Comparison of ENCODE assay signal across 8 cellular contexts in genomic region chr16:30893744-30894539, GRCh38. TPM values are rescaled to one million over a fixed set of nuclear protein-coding genes. Genes with fewer than 3 reads are reported as not detected.
A peak's percentile ranks its signal among the peaks of the same experiment; 100 is the strongest.
DNase-seq lines count a peak whose midpoint lies in the region; ATAC-seq lines count a peak whose summit lies in the region.

TSS of gene BCL7C (minus strand) at chr16:30894077. CDS start at chr16:30893944, 133 bp downstream.

- H2BK120ac ChIP-seq in mesendoderm (ENCODE audit: low read depth, low read length), result peak within 1 kb of the TSS; percentile 23

- peak; percentile 67 to 84 (median 79) for DNase-seq in CD4-positive, CD25-positive, alpha-beta regulatory T cell
- DNase-seq in NCI-H82 treated with DMSO at 0.1 percent for 48 hours (lab: John Stamatoyannopoulos, UW; ENCODE audit: unreplicated experiment) (peak; percentile 55), mesendoderm (peak; percentile 94)
- peak; percentile 68 to 72 (median 69) for DNase-seq in effector memory CD8-positive, alpha-beta T cell
- DNase-seq in stimulated activated CD8-positive, alpha-beta memory T cell treated with anti-CD3 and anti-CD28 coated beads, Interleukin-15, amount 100 ng/mL, for 1 hour (ENCODE audit: low read depth), result peak; percentile 58

- peaks cover 11 to 51% (median 24%) of the 10 kb centered on the region in 4 donors for H3K4me1 Mint-ChIP-seq in CD4-positive, CD25-positive, alpha-beta regulatory T cell
- H3K4me1 Mint-ChIP-seq in effector memory CD8-positive, alpha-beta T cell (ENCODE audit: low read depth in 2 of 2), result peaks cover 26 to 32% of the 10 kb centered on the region in 2 donors

- peak within 1 kb of the TSS; percentile 99 for H3K9ac ChIP-seq in mesendoderm (ENCODE audit: low read length)

- H3K23ac ChIP-seq in mesendoderm (ENCODE audit: low read length), result peak within 1 kb of the TSS; percentile 100

- peak within 1 kb of the TSS; percentile 55 for H3K4me3 ChIP-seq in CD4-positive, CD25-positive, alpha-beta regulatory T cell (ENCODE audit: low read depth, low read length)
- peak within 1 kb of the TSS; percentile 85 for H3K4me3 ChIP-seq in mesendoderm (ENCODE audit: low read length)

- peak within 1 kb of the TSS; percentile 85 for H2AK5ac ChIP-seq in mesendoderm (ENCODE audit: low read length)

- H3K4me3 Mint-ChIP-seq in CD4-positive, CD25-positive, alpha-beta regulatory T cell, result peak within 1 kb of the TSS; percentile 89 to 96 (median 92)
- H3K4me3 Mint-ChIP-seq in effector memory CD8-positive, alpha-beta T cell, result peak within 1 kb of the TSS; percentile 83 to 88

- H3K9me3 Mint-ChIP-seq in CD4-positive, CD25-positive, alpha-beta regulatory T cell, result no peaks in the 10 kb centered on the region
- no peaks in the 10 kb centered on the region for H3K9me3 Mint-ChIP-seq in effector memory CD8-positive, alpha-beta T cell

- H3K79me2 ChIP-seq in mesendoderm (ENCODE audit: control insufficient read depth, insufficient read depth, low read length), result peaks cover 4% of the 10 kb centered on the region

- peak within 1 kb of the TSS; percentile 2 for H4K5ac ChIP-seq in mesendoderm (ENCODE audit: low read length)

- no peak within 1 kb of the TSS for H4K8ac ChIP-seq in mesendoderm (ENCODE audit: low read depth, low read length)

- H2BK5ac ChIP-seq in mesendoderm (ENCODE audit: low read length), result peak within 1 kb of the TSS; percentile 98

- H2BK15ac ChIP-seq in mesendoderm (replicated peaks; ENCODE audit: low read depth), result no peak within 1 kb of the TSS

- peaks cover 4% of the 10 kb centered on the region for H3K27me3 Mint-ChIP-seq in CD4-positive, CD25-positive, alpha-beta regulatory T cell
- H3K27me3 Mint-ChIP-seq in effector memory CD8-positive, alpha-beta T cell, result no peaks in the 10 kb centered on the region

- POLR2A ChIA-PET in activated CD8-positive, alpha-beta memory T cell treated with anti-CD3 and anti-CD28 coated beads for 36 hours (lab: Charles Lee), result interaction anchor here (1.6 to 2.1 kb wide), 2 partner anchors 8 to 20 kb away, joined by 4 to 7 read pairs; no protein-coding TSS in a partner anchor

- WGBS in mesendoderm (ENCODE audit: extremely low coverage, insufficient coverage, low lambda C conversion rate), result no CpG with 5 or more reads among the region's 97 CpGs

- peaks cover 9% of the 10 kb centered on the region for H3K36me3 Mint-ChIP-seq in CD4-positive, CD25-positive, alpha-beta regulatory T cell
- H3K36me3 Mint-ChIP-seq in effector memory CD8-positive, alpha-beta T cell (ENCODE audit: insufficient read depth), result peaks cover 36% of the 10 kb centered on the region

- H3K27me3 ChIP-seq in CD4-positive, CD25-positive, alpha-beta regulatory T cell (ENCODE audit: control insufficient read depth, insufficient read depth, low read length), result no peaks in the 10 kb centered on the region
- H3K27me3 ChIP-seq in mesendoderm (ENCODE audit: insufficient read depth, low read length, poor library complexity), result no peaks in the 10 kb centered on the region

- H3K4me1 ChIP-seq in CD4-positive, CD25-positive, alpha-beta regulatory T cell (ENCODE audit: control insufficient read depth, insufficient read depth, low read length, poor library complexity, severe bottlenecking), result peaks cover 32% of the 10 kb centered on the region
- peaks cover 21% of the 10 kb centered on the region for H3K4me1 ChIP-seq in mesendoderm (ENCODE audit: control insufficient read depth, low read depth, low read length)

- peak; percentile 76 to 82 for ATAC-seq in CD4-positive, CD25-positive, alpha-beta regulatory T cell (ENCODE audit: low read depth in 2 of 2)
- ATAC-seq in GM19324 (IDR thresholded peaks at IDR 0.05; ENCODE audit: low FRiP score, unreplicated experiment), result peak; percentile 73
- ATAC-seq in HG03460 (IDR thresholded peaks at IDR 0.05; ENCODE audit: unreplicated experiment), result peak; percentile 73
- peak; percentile 81 for ATAC-seq in effector memory CD8-positive, alpha-beta T cell (replicated peaks)

- peak within 1 kb of the TSS; percentile 67 to 95 (median 94) for H3K27ac Mint-ChIP-seq in CD4-positive, CD25-positive, alpha-beta regulatory T cell
- H3K27ac Mint-ChIP-seq in effector memory CD8-positive, alpha-beta T cell, result peak within 1 kb of the TSS; percentile 28 to 90

- H3K4me2 ChIP-seq in mesendoderm (ENCODE audit: low read length), result peak within 1 kb of the TSS; percentile 98

- peak within 1 kb of the TSS; percentile 100 for H3K56ac ChIP-seq in mesendoderm (ENCODE audit: low read length)

- no peaks in the 10 kb centered on the region for H3K9me3 ChIP-seq in CD4-positive, CD25-positive, alpha-beta regulatory T cell (ENCODE audit: control insufficient read depth in 2 of 2, low read length in 2 of 2)

- peaks cover 9% of the 10 kb centered on the region for H3K36me3 ChIP-seq in CD4-positive, CD25-positive, alpha-beta regulatory T cell (ENCODE audit: control insufficient read depth, insufficient read depth, low read length)
- H3K36me3 ChIP-seq in mesendoderm (ENCODE audit: control insufficient read depth, insufficient read depth, low read length), result peaks cover 2% of the 10 kb centered on the region

- H3K79me1 ChIP-seq in mesendoderm (ENCODE audit: low read length), result peaks cover 5% of the 10 kb centered on the region

- CTCF ChIA-PET in activated CD8-positive, alpha-beta memory T cell treated with anti-CD3 and anti-CD28 coated beads for 36 hours (lab: Charles Lee), result interaction anchor here (1.9 to 5.4 kb wide), 3 partner anchors 8 to 49 kb away, joined by 5 to 26 read pairs (median 24); no protein-coding TSS in a partner anchor

- H3K18ac ChIP-seq in mesendoderm (ENCODE audit: low read length), result peak within 1 kb of the TSS; percentile 45

- peak within 1 kb of the TSS; percentile 82 for H3K27ac ChIP-seq in CD4-positive, CD25-positive, alpha-beta regulatory T cell (ENCODE audit: insufficient read depth, low read length, poor library complexity, severe bottlenecking)
- peak within 1 kb of the TSS; percentile 79 for H3K27ac ChIP-seq in mesendoderm (ENCODE audit: low read depth, low read length)

- peak within 1 kb of the TSS; percentile 84 for H3K4ac ChIP-seq in mesendoderm (ENCODE audit: low read depth, low read length)

RNA-seq across cellular contexts. Expression of gene BCL7C, which starts in this region (rescaled TPM):
- 22.9 TPM for total RNA-seq in CD4-positive, CD25-positive, alpha-beta regulatory T cell
- polyA plus RNA-seq in CD4-positive, CD25-positive, alpha-beta regulatory T cell, result 10 to 100 TPM; 31.4 to 43.7 (median 41.2) TPM
- 10 to 100 TPM; 27.8 to 29.8 TPM for total RNA-seq in activated CD8-positive, alpha-beta memory T cell treated with anti-CD3 and anti-CD28 coated beads for 36 hours
- polyA plus RNA-seq in mesendoderm (2013, experiment 1 of 2), result 24.5 TPM
- polyA plus RNA-seq in mesendoderm (2013, experiment 2 of 2), result 23.1 TPM

Comparison
In these comparisons a context has a peak if more than half of its experiments do, and no peak if none do; other contexts are left out.
1. Peak in every context shown above with its lines: DNase-seq, ATAC-seq, H3K4me3 ChIP-seq and H3K27ac ChIP-seq.